ENCODE assay signal across 8 cellular contexts in genomic region chrX:74419861-74420193, GRCh38. TPM values are rescaled to one million over a fixed set of nuclear protein-coding genes. Genes with fewer than 3 reads are reported as not detected.
DNase-seq lines count a peak whose midpoint lies in the region; ATAC-seq and TF ChIP-seq lines count a peak whose summit lies in the region.

No MANE protein-coding gene starts in this region.

- H3K4me3 ChIP-seq in Caco-2 (ENCODE audit: low read depth, low read length) (peak overlapping the region; percentile 46), OCI-LY3 (ENCODE audit: low read length) (peak overlapping the region; percentile 96), endocrine pancreas (ENCODE audit: control insufficient read depth, insufficient read depth, low read length) (peak overlapping the region; percentile 70)

- no peaks in the 10 kb centered on the region for H3K9me3 ChIP-seq in Caco-2
- H3K9me3 ChIP-seq in OCI-LY3 (ENCODE audit: insufficient read depth, low read length) = no peaks in the 10 kb centered on the region
- no peaks in the 10 kb centered on the region for H3K9me3 ChIP-seq in endocrine pancreas (ENCODE audit: control insufficient read depth, low read length)

- H3K4me3 Mint-ChIP-seq in Caco-2 (ENCODE audit: unreplicated experiment) = peak overlapping the region; percentile 70
- peak overlapping the region; percentile 81 to 89 (median 85) for H3K4me3 Mint-ChIP-seq in naive B cell

- no peaks in the 10 kb centered on the region for H3K27me3 ChIP-seq in Caco-2 (replicated peaks; ENCODE audit: control insufficient read depth, insufficient read depth, low read length)
- H3K27me3 ChIP-seq in OCI-LY3 (ENCODE audit: low read depth, low read length) = peaks cover 3% of the 10 kb centered on the region; the same call in 1 of the 2 replicates
- H3K27me3 ChIP-seq in endocrine pancreas (ENCODE audit: control insufficient read depth, insufficient read depth, low read length) = no peaks in the 10 kb centered on the region

- H4K20me1 ChIP-seq in OCI-LY3 (ENCODE audit: insufficient read depth, low read length) = no peaks in the 10 kb centered on the region

- H3K36me3 Mint-ChIP-seq in Caco-2 (ENCODE audit: insufficient read depth, unreplicated experiment) = peaks cover 6% of the 10 kb centered on the region
- peaks cover 0 to 7% of the 10 kb centered on the region in 2 donors for H3K36me3 Mint-ChIP-seq in naive B cell

- no peaks in the 10 kb centered on the region for H3K79me2 ChIP-seq in OCI-LY3 (ENCODE audit: low read length)

- POLR2A ChIA-PET in Caco-2 (lab: Charles Lee) = no interaction called here

- DNase-seq in Caco-2 = peak in 1 of 2 experiments; percentile 4
- no peak for DNase-seq in naive B cell
- no peak for DNase-seq in NCI-H2196 treated with DMSO at 0.1 percent for 48 hours (lab: John Stamatoyannopoulos, UW; ENCODE audit: unreplicated experiment)

- ATAC-seq in naive B cell (ENCODE audit: low read depth in 2 of 2) (peak; percentile 15 to 38), HG03135 (IDR thresholded peaks at IDR 0.05; ENCODE audit: unreplicated experiment) (no peak), GM19023 (IDR thresholded peaks at IDR 0.05; ENCODE audit: unreplicated experiment) (no peak), GM19463 (IDR thresholded peaks at IDR 0.05; ENCODE audit: unreplicated experiment) (no peak)

- peak overlapping the region; percentile 63 for H3K9ac ChIP-seq in OCI-LY3 (ENCODE audit: low read length)
- peak overlapping the region; percentile 60 for H3K9ac ChIP-seq in endocrine pancreas (ENCODE audit: control insufficient read depth, insufficient read depth, low read length)

- H3K27me3 Mint-ChIP-seq in Caco-2 (ENCODE audit: insufficient read depth, unreplicated experiment) (peaks cover 8% of the 10 kb centered on the region), naive B cell (peaks cover 14 to 53% (median 41%) of the 10 kb centered on the region in 3 donors)

- no peak for TF ChIP-seq CTCF in Caco-2 (IDR thresholded peaks at IDR 0.05; ENCODE audit: insufficient read depth in 1 of 2, low read depth in 1 of 2, low read length in 1 of 2, severe bottlenecking in 1 of 2, unreplicated experiment in 1 of 2)
- no peak for TF ChIP-seq CTCF in OCI-LY3 (IDR thresholded peaks at IDR 0.05; ENCODE audit: low read depth, low read length)

- BruUV-seq in Caco-2 (replicated peaks; lab: Mats Ljungman, UMichigan) = no TSS peak

- intact Hi-C loops in Caco-2 (cut with micrococcal nuclease; ENCODE audit: unreplicated experiment) = no loop called here

- no peak overlapping the region for H3K27ac Mint-ChIP-seq in Caco-2 (ENCODE audit: unreplicated experiment)
- no peak overlapping the region for H3K27ac Mint-ChIP-seq in naive B cell

- H3K4me1 ChIP-seq in Caco-2 = no peaks in the 10 kb centered on the region
- H3K4me1 ChIP-seq in OCI-LY3 (ENCODE audit: low read length) = peaks cover 5% of the 10 kb centered on the region; the same call in 1 of the 2 replicates
- H3K4me1 ChIP-seq in endocrine pancreas (ENCODE audit: control insufficient read depth, insufficient read depth, low read length) = no peaks in the 10 kb centered on the region

- no peaks in the 10 kb centered on the region for H3K9me3 Mint-ChIP-seq in Caco-2 (ENCODE audit: unreplicated experiment)
- H3K9me3 Mint-ChIP-seq in naive B cell = peaks cover 0 to 6% (median 0%) of the 10 kb centered on the region in 7 donors

- no peaks in the 10 kb centered on the region for H3K36me3 ChIP-seq in Caco-2 (ENCODE audit: control insufficient read depth, insufficient read depth, low read length)
- no peaks in the 10 kb centered on the region for H3K36me3 ChIP-seq in OCI-LY3 (replicated peaks; ENCODE audit: low read depth, low read length)
- no peaks in the 10 kb centered on the region for H3K36me3 ChIP-seq in endocrine pancreas (ENCODE audit: control insufficient read depth, insufficient read depth, low read length)

- H3K4me2 ChIP-seq in OCI-LY3 (ENCODE audit: low read length) = peak overlapping the region; percentile 100

- H3K27ac ChIP-seq in OCI-LY3 (ENCODE audit: low read length) = no peak overlapping the region

- peak overlapping the region; percentile 96 for H2AFZ ChIP-seq in OCI-LY3 (ENCODE audit: low read depth, low read length)

- CTCF ChIA-PET in Caco-2 (lab: Charles Lee) = no interaction called here

- H3K4me1 Mint-ChIP-seq in Caco-2 (ENCODE audit: low read depth, unreplicated experiment) = no peaks in the 10 kb centered on the region
- peaks cover 13 to 19% (median 16%) of the 10 kb centered on the region in 3 donors for H3K4me1 Mint-ChIP-seq in naive B cell

RNA-seq across cellular contexts. Expression of gene SLC16A2, which starts 1.5 kb away (rescaled TPM):
- total RNA-seq in Caco-2 (2022) = 0.34 and 0.58 TPM in 2 replicates
- polyA plus RNA-seq in naive B cell (ENCODE audit: low read depth in 6 of 6) = under 1 TPM in 1 of 6 donors, not detected in 5; 0.15 TPM

Comparison
In these comparisons a context has a peak if more than half of its experiments do, and no peak if none do; other contexts are left out.
1. H3K4me3 ChIP-seq: peak in every context shown above with its lines; median percentile 96 in OCI-LY3; 70 in endocrine pancreas; 46 in Caco-2.
2. ATAC-seq: peak in naive B cell (2 of 2); none in HG03135 (single experiment), GM19023 (single experiment) and GM19463 (single experiment).